ENCODE assay signal across 8 cellular contexts in the genomic region with DNA sequence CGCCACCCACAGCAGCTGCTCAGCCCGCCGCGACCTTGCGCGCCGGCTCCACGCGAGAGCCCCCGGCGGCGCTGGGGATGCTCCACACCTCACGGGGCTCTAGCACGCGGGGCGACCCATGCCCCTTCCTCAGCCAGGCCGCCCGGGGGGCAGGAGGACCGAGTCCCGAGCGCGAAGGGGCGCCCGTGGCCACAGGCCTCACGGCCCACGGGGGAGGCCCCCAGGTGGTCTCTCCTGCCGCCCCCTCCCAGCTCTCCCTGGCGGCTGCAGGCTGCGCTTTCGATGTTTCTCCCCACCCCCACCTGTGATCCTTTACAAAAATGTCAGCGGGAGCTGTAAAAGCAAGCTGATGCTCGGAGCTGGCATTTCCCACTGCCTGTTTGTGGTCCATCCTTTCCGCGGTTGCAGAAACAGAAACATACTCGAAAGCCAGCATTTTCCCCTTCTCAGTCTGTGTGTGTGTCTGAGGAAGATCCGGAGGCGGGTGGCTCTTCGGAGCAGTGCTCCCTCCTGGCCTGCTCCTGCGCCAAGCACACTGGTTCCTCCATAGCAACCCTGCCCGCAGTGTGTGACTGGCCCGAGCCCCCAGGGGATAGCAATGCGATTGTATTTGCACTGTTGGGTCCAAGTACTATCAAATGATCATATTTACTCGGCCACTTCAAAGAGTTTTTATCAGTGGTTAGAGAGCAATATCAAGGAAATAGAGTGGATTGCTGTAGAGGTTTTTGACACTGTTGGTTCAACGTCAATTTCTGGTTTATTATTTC. TPM values are rescaled to one million over a fixed set of nuclear protein-coding genes. Genes with fewer than 3 reads are reported as not detected.
DNase-seq lines count a peak whose midpoint lies in the region; ATAC-seq and TF ChIP-seq lines count a peak whose summit lies in the region.

No MANE protein-coding gene starts in this region.

- peaks cover 36% of the 10 kb centered on the region for H3K4me1 ChIP-seq in A673 (ENCODE audit: insufficient read depth, low read length, poor library complexity, severe bottlenecking)
- peaks cover 27 to 30% of the 10 kb centered on the region in 2 donors for H3K4me1 ChIP-seq in mucosa of rectum (ENCODE audit: control insufficient read depth in 2 of 2, insufficient read depth in 2 of 2, low read length in 2 of 2)

- TF ChIP-seq CTCF in A673 (conservative IDR thresholded peaks at IDR 0.05; ENCODE audit: low read depth, low read length) (no peak), choroid plexus epithelial cell (conservative IDR thresholded peaks at IDR 0.05; ENCODE audit: low read depth, low read length) (no peak)

- CTCF ChIA-PET in A673 (lab: Charles Lee) = interaction anchor here (0.6 to 1.3 kb wide), 4 partner anchors 35 to 314 kb away, joined by 4 to 9 read pairs (median 5); no protein-coding TSS in a partner anchor

- no peak for DNase-seq in A673 (ENCODE audit: low spot score)
- DNase-seq in GM03348 (ENCODE audit: low spot score) = peak; percentile 16
- DNase-seq in NCI-H748 (lab: John Stamatoyannopoulos, UW; ENCODE audit: unreplicated experiment) = peak; percentile 73
- DNase-seq in choroid plexus epithelial cell (ENCODE audit: low read depth) = peak; percentile 64
- DNase-seq in RKO (ENCODE audit: low spot score) = no peak

- H3K27me3 ChIP-seq in A673 (replicated peaks; ENCODE audit: insufficient read depth, low read depth, low read length, poor library complexity) = peaks cover 94% of the 10 kb centered on the region
- peaks cover 42 to 67% of the 10 kb centered on the region in 2 donors for H3K27me3 ChIP-seq in mucosa of rectum (ENCODE audit: control insufficient read depth in 2 of 2, insufficient read depth in 2 of 2, low read length in 2 of 2)

- peak overlapping the region; percentile 42 for H3K4me3 ChIP-seq in A673 (ENCODE audit: low read depth, low read length, poor library complexity, severe bottlenecking)
- peak overlapping the region; percentile 91 for H3K4me3 ChIP-seq in choroid plexus epithelial cell (ENCODE audit: low read depth, low read length)
- H3K4me3 ChIP-seq in mucosa of rectum (ENCODE audit: low read length in 2 of 2) = peak overlapping the region; percentile 47 to 50

- no TSS peak for BruUV-seq in A673 (replicated peaks; lab: Mats Ljungman, UMichigan)

- H3K27ac ChIP-seq in A673 (ENCODE audit: low read depth, low read length, poor library complexity, severe bottlenecking) (no peak overlapping the region), mucosa of rectum (ENCODE audit: low read depth in 2 of 2, low read length in 2 of 2) (no peak overlapping the region)

- ATAC-seq in GM21381 (IDR thresholded peaks at IDR 0.05; ENCODE audit: unreplicated experiment) = no peak
- ATAC-seq in GM21423 (IDR thresholded peaks at IDR 0.05; ENCODE audit: unreplicated experiment) = no peak

- no peak overlapping the region for H3K9ac ChIP-seq in mucosa of rectum (ENCODE audit: low read depth in 1 of 2, low read length in 2 of 2)

- intact Hi-C loops in A673 (cut with micrococcal nuclease; ENCODE audit: unreplicated experiment) = loop anchor here (2.0 to 10.0 kb wide), 5 partner anchors 224 to 1294 kb away; no protein-coding TSS in a partner anchor

- H3K9me3 ChIP-seq in A673 (ENCODE audit: low read depth, low read length, poor library complexity, severe bottlenecking) (no peaks in the 10 kb centered on the region), mucosa of rectum (ENCODE audit: control insufficient read depth in 2 of 2, low read length in 2 of 2) (no peaks in the 10 kb centered on the region)

- POLR2A ChIA-PET in A673 (lab: Charles Lee; ENCODE audit: low non-redundant PET) = no interaction called here

- H3K36me3 ChIP-seq in A673 (ENCODE audit: insufficient read depth, low read length, poor library complexity, severe bottlenecking) = no peaks in the 10 kb centered on the region
- H3K36me3 ChIP-seq in mucosa of rectum (ENCODE audit: control insufficient read depth in 2 of 2, insufficient read depth in 2 of 2, low read length in 2 of 2) = no peaks in the 10 kb centered on the region

RNA-seq across cellular contexts. Expression of gene KIF26B, which starts 2.1 kb away (rescaled TPM):
- not detected in 2 replicates for total RNA-seq in A673 (2021)

Comparison
In these comparisons a context has a peak if more than half of its experiments do, and no peak if none do; other contexts are left out.
1. DNase-seq: peak in GM03348 (single experiment), NCI-H748 (single experiment) and choroid plexus epithelial cell (single experiment); none in A673 (single experiment) and RKO (single experiment).
2. Peak in every context shown above with its lines, with median percentiles within 50 percentile points of each other: H3K4me3 ChIP-seq.